In the genomic region with DNA sequence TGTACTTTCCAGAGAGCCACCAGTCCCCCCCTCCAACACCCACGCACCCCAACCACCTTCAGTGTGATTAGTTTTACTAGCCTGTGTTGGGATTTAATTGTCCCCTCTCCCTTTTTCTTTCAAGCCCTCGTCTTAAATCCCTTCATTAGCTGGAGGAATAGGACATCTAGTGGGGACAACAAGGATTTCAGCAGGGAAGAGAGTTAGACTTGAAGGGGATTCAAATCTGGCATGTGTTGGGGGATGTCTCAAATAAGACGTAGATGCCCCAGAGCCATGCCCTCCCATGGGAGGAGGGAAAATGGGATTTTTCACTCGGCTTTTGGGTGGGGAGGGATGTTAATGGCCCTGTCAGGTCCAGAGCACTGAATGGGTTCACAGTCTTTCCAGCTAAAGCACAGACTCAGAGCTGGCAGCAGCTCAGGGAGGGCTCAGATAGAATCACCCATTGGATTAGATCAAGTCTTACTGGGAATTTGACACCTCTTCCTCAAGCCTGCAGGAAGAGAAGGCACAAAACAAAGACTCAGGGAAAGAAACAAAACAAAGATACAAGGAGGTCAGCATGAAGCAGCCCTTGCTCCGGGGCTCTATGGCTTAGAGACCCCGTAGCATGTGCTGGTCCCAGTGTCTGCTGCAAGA, we compare ENCODE assay signal across 10 cellular contexts. TPM values are rescaled to one million over a fixed set of nuclear protein-coding genes. Genes with fewer than 3 reads are reported as not detected.
A peak's percentile ranks its signal among the peaks of the same experiment; 100 is the strongest.
DNase-seq lines count a peak whose midpoint lies in the region; FAIRE-seq and TF ChIP-seq lines count a peak whose summit lies in the region.
"Had no signal": no experiment of that assay in that cellular context is flagged by ENCODE, and none has a peak within 500 bp of the region (broad histone marks: within the 10 kb centered on the region; RNA-seq: fewer than 3 reads in every experiment).

No MANE protein-coding gene starts in this region.

- intact Hi-C loops in kidney (cut with DNase I): loop anchor here (5.0 to 10.0 kb wide), 3 partner anchors 316 to 496 kb away; partner anchors contain the start of genes KRTAP5-6, SYT8 and TNNI2
- intact Hi-C loops in ascending aorta (cut with DNase I): loop anchor here (5.0 kb wide), 1 partner anchor 268 kb away; no protein-coding TSS in a partner anchor

- no peaks in the 10 kb centered on the region for H3K36me3 ChIP-seq in WERI-Rb-1
- H3K36me3 ChIP-seq in kidney (ENCODE audit: control insufficient read depth in 1 of 2, insufficient read depth in 2 of 2, low read length in 2 of 2): no peaks in the 10 kb centered on the region
- H3K36me3 ChIP-seq in ascending aorta: no peaks in the 10 kb centered on the region

- peaks cover 0 to 2% of the 10 kb centered on the region in 2 donors for H3K4me1 ChIP-seq in kidney (ENCODE audit: control insufficient read depth in 1 of 2, insufficient read depth in 1 of 2, low read depth in 1 of 2, low read length in 2 of 2)
- H3K4me1 ChIP-seq in ascending aorta: peaks cover 0 to 5% of the 10 kb centered on the region in 2 donors

- H3K9me3 Mint-ChIP-seq in HFFc6: no peaks in the 10 kb centered on the region
- no peaks in the 10 kb centered on the region for H3K9me3 Mint-ChIP-seq in activated naive CD4-positive, alpha-beta T cell treated with anti-CD3 and anti-CD28 coated beads, Interleukin-2, amount 10 ng/mL, durations not matched to agents 7 days and 5 days

- H3K27ac ChIP-seq in WERI-Rb-1: no peak overlapping the region
- H3K27ac ChIP-seq in kidney (ENCODE audit: low read depth in 2 of 2, low read length in 2 of 2): no peak overlapping the region
- H3K27ac ChIP-seq in ascending aorta: no peak overlapping the region

- CTCF ChIA-PET in activated naive CD4-positive, alpha-beta T cell treated with anti-CD3 and anti-CD28 coated beads, Interleukin-2, amount 10 ng/mL, durations not matched to agents 7 days and 5 days (lab: Charles Lee): interaction anchor here (0.8 to 13.4 kb wide), 18 partner anchors 9 to 498 kb away, joined by 3 to 333 read pairs (median 6); partner anchors contain the start of genes MRPL23, SYT8 and TNNI2

- no peak overlapping the region for H3K9ac ChIP-seq in kidney (ENCODE audit: low read length in 2 of 2)

- H3K27me3 ChIP-seq in WERI-Rb-1 (ENCODE audit: insufficient read depth, low read depth, severe bottlenecking): peaks cover 96% of the 10 kb centered on the region
- peaks cover 10% of the 10 kb centered on the region for H3K27me3 ChIP-seq in ascending aorta

- H3K4me3 Mint-ChIP-seq in HFFc6: no peak overlapping the region
- no peak overlapping the region for H3K4me3 Mint-ChIP-seq in activated naive CD4-positive, alpha-beta T cell treated with anti-CD3 and anti-CD28 coated beads, Interleukin-2, amount 10 ng/mL, durations not matched to agents 7 days and 5 days

- no peaks in the 10 kb centered on the region for H3K9me3 ChIP-seq in WERI-Rb-1 (ENCODE audit: severe bottlenecking)
- H3K9me3 ChIP-seq in kidney (ENCODE audit: control insufficient read depth in 1 of 2, low read length in 2 of 2): no peaks in the 10 kb centered on the region
- no peaks in the 10 kb centered on the region for H3K9me3 ChIP-seq in ascending aorta

- DNase-seq in AG08396 (ENCODE audit: low spot score) (peak; percentile 61), HFFc6 (peak; percentile 19), WERI-Rb-1 (no peak), kidney (no peak), GM19240 (ENCODE audit: insufficient read length, low spot score) (no peak), ascending aorta (ENCODE audit: low spot score in 2 of 2) (no peak)
- no peak for DNase-seq in activated naive CD4-positive, alpha-beta T cell treated with anti-CD3 and anti-CD28 coated beads, Interleukin-2, amount 10 ng/mL, durations not matched to agents 7 days and 5 days
- DNase-seq in activated CD4-positive, alpha-beta T cell treated with anti-CD3 and anti-CD28 coated beads for 1 hour: no peak
- DNase-seq: cerebellar nuclear complex, NCI-H446 treated with DMSO at 0.1 percent for 48 hours had no signal

- no peak for FAIRE-seq in kidney (lab: Jason Lieb, UNC)

- H3K4me3 ChIP-seq in WERI-Rb-1 (ENCODE audit: low read depth, low read length): no peak overlapping the region
- H3K4me3 ChIP-seq in kidney (ENCODE audit: low read length in 2 of 2): no peak overlapping the region
- no peak overlapping the region for H3K4me3 ChIP-seq in ascending aorta

- TF ChIP-seq CTCF in HFFc6 (IDR thresholded peaks at IDR 0.05) (peak; percentile 77), WERI-Rb-1 (IDR thresholded peaks at IDR 0.05; ENCODE audit: low read depth, low read length) (peak; percentile 38), kidney (IDR thresholded peaks at IDR 0.05; ENCODE audit: borderline replicate concordance, extremely low read depth, insufficient read depth) (peak; percentile 22), ascending aorta (IDR thresholded peaks at IDR 0.05) (peak in 1 of 3 experiments; percentile 38)

- no peaks in the 10 kb centered on the region for H3K4me1 Mint-ChIP-seq in HFFc6 (ENCODE audit: low read depth)
- peaks cover 6% of the 10 kb centered on the region for H3K4me1 Mint-ChIP-seq in activated naive CD4-positive, alpha-beta T cell treated with anti-CD3 and anti-CD28 coated beads, Interleukin-2, amount 10 ng/mL, durations not matched to agents 7 days and 5 days

- H3K27ac Mint-ChIP-seq in HFFc6: no peak overlapping the region
- no peak overlapping the region for H3K27ac Mint-ChIP-seq in activated naive CD4-positive, alpha-beta T cell treated with anti-CD3 and anti-CD28 coated beads, Interleukin-2, amount 10 ng/mL, durations not matched to agents 7 days and 5 days

- H3K27me3 Mint-ChIP-seq in HFFc6 (ENCODE audit: insufficient read depth): peaks cover 43% of the 10 kb centered on the region
- peaks cover 77% of the 10 kb centered on the region for H3K27me3 Mint-ChIP-seq in activated naive CD4-positive, alpha-beta T cell treated with anti-CD3 and anti-CD28 coated beads, Interleukin-2, amount 10 ng/mL, durations not matched to agents 7 days and 5 days

- no peaks in the 10 kb centered on the region for H3K36me3 Mint-ChIP-seq in HFFc6 (ENCODE audit: low read depth)
- no peaks in the 10 kb centered on the region for H3K36me3 Mint-ChIP-seq in activated naive CD4-positive, alpha-beta T cell treated with anti-CD3 and anti-CD28 coated beads, Interleukin-2, amount 10 ng/mL, durations not matched to agents 7 days and 5 days

RNA-seq across cellular contexts. Expression of gene INS, which starts 10.7 kb away (rescaled TPM):
- total RNA-seq in HFFc6 (2021; fragmentation: NEBNext Ultra II Directional; extraction: Animal tissue kit (Norgen Biotek cat#: 25700)): not detected
- total RNA-seq in kidney (not detected), ascending aorta (not detected)
- polyA plus RNA-seq in kidney (ENCODE audit: insufficient read depth, low read depth, low replicate concordance): not detected

RNA-seq across cellular contexts. Expression of gene IGF2, which starts 11.1 kb away (rescaled TPM):
- total RNA-seq in HFFc6 (2021; fragmentation: NEBNext Ultra II Directional; extraction: Animal tissue kit (Norgen Biotek cat#: 25700)): 1 to 10 TPM in 5 of 6 experiments, under 1 TPM in 1; 0.90 to 2.6 (median 2.0) TPM
- 30.5 TPM for total RNA-seq in kidney
- polyA plus RNA-seq in kidney (ENCODE audit: insufficient read depth, low read depth, low replicate concordance): 10.2 TPM
- 124 TPM for total RNA-seq in ascending aorta

RNA-seq across cellular contexts. Expression of gene TH, which starts 21.3 kb away (rescaled TPM):
- not detected for total RNA-seq in HFFc6 (2021; fragmentation: NEBNext Ultra II Directional; extraction: Animal tissue kit (Norgen Biotek cat#: 25700))
- total RNA-seq in kidney (not detected), ascending aorta (not detected)
- not detected for polyA plus RNA-seq in kidney (ENCODE audit: insufficient read depth, low read depth, low replicate concordance)

Comparison
In these comparisons a context has a peak if more than half of its experiments do, and no peak if none do; other contexts are left out.
1. DNase-seq: peak in AG08396 (single experiment) and HFFc6 (single experiment); none in WERI-Rb-1 (single experiment), kidney (single experiment), activated naive CD4-positive, alpha-beta T cell treated with anti-CD3 and anti-CD28 coated beads, Interleukin-2, amount 10 ng/mL, durations not matched to agents 7 days and 5 days (single experiment), GM19240 (single experiment), activated CD4-positive, alpha-beta T cell treated with anti-CD3 and anti-CD28 coated beads for 1 hour (single experiment) and ascending aorta (0 of 2).